ENCODE assay signal across 2 cellular contexts in genomic region chr15:51071609-51072008, GRCh38.
TF ChIP-seq lines count a peak whose summit lies in the region.

No MANE protein-coding gene starts in this region.

TF ChIP-seq in GM12891, 5 proteins besides CTCF, POLR2A, EP300 and RAD21 (continued from another document):
- TF ChIP-seq POLR2AphosphoS5 (IDR thresholded peaks at IDR 0.05; ENCODE audit: low read depth, low read length) = no peak

TF ChIP-seq in GM12878, 131 proteins besides CTCF, POLR2A, EP300 and RAD21 (continued from another document):
- TF ChIP-seq WRNIP1 (IDR thresholded peaks at IDR 0.05; ENCODE audit: borderline replicate concordance, low read depth, low read length) = no peak
TF ChIP-seq in GM12878: peak in this region for 1.
